Comparison of ENCODE assay signal across 8 cellular contexts in the genomic region with DNA sequence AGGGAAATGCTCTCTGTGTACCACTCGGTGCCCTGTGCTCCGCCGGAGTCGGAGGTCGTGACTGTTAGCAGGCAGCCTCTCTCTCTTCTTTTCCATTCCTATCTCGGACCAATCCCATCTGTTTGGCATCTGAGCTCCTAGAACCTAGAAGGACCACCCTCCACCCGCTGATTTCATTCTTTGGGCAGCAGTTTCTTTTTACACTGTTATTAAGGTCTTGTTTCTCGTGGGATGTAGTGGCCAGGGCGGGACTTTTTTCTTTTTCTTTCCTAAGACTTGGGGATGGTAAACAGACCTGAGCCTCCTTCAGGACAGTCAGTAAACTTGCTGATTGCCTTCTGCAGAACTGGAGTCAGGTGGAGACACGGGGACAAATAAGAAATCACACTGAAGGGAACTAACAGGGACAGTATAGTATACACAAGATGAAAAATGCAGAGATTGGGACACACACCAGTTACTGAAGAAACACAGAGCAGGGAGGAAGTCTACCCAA. TPM values are rescaled to one million over a fixed set of nuclear protein-coding genes. Genes with fewer than 3 reads are reported as not detected.
A peak's percentile ranks its signal among the peaks of the same experiment; 100 is the strongest.
DNase-seq lines count a peak whose midpoint lies in the region; ATAC-seq and TF ChIP-seq lines count a peak whose summit lies in the region.

No MANE protein-coding gene starts in this region.

- TF ChIP-seq CTCF in Panc1 (IDR thresholded peaks at IDR 0.05) (no peak), epithelial cell of esophagus (IDR thresholded peaks at IDR 0.05; ENCODE audit: insufficient read depth, low read depth, low read length, missing control alignments) (no peak), ovary (IDR thresholded peaks at IDR 0.05) (no peak)

- intact Hi-C loops in Panc1 (cut with micrococcal nuclease; ENCODE audit: unreplicated experiment) (no loop called here), ovary (cut with DNase I) (no loop called here), head of caudate nucleus (cut with DNase I) (no loop called here)

- H3K4me3 ChIP-seq in Panc1 (ENCODE audit: low read depth in 2 of 2, low read length in 2 of 2), result peak overlapping the region; percentile 96 to 97
- peak overlapping the region; percentile 60 for H3K4me3 ChIP-seq in epithelial cell of esophagus (ENCODE audit: low read length)
- H3K4me3 ChIP-seq in ovary, result peak overlapping the region; percentile 66

- peak overlapping the region; percentile 93 for H3K27ac ChIP-seq in Panc1 (ENCODE audit: low read length)
- H3K27ac ChIP-seq in ovary, result peak overlapping the region in 1 of 2 donors; percentile 75

- no peak for ATAC-seq in Panc1
- ATAC-seq in HG03159 (IDR thresholded peaks at IDR 0.05; ENCODE audit: unreplicated experiment), result no peak

- DNase-seq in Caki2 (ENCODE audit: low read depth) (peak; percentile 8), Panc1 (ENCODE audit: low read depth, low spot score) (no peak), epithelial cell of esophagus (ENCODE audit: low read depth) (no peak), ovary (no peak), NCI-H345 treated with DMSO at 0.1 percent for 48 hours (lab: John Stamatoyannopoulos, UW; ENCODE audit: unreplicated experiment) (no peak), head of caudate nucleus (no peak), NCI-H1417 (lab: John Stamatoyannopoulos, UW) (no peak)

- in situ Hi-C loops in Caki2 (cut with HindIII; ENCODE audit: low pct_unique_long_range_greater_than_20kb, low sequenced_read_pairs) (no loop called here), Panc1 (cut with HindIII; ENCODE audit: low pct_unique_long_range_greater_than_20kb, low sequenced_read_pairs) (no loop called here)

- TF ChIP-seq POLR2A in ovary (IDR thresholded peaks at IDR 0.05), result no peak

- H3K9me3 ChIP-seq in Panc1 (ENCODE audit: control insufficient read depth, insufficient read depth, low read depth, low read length) (no peaks in the 10 kb centered on the region), ovary (no peaks in the 10 kb centered on the region)

- H3K4me1 ChIP-seq in Panc1 (ENCODE audit: control insufficient read depth, insufficient read depth, low read length) (peaks cover 4% of the 10 kb centered on the region), ovary (ENCODE audit: insufficient read depth) (peaks cover 1% of the 10 kb centered on the region)

- H3K27me3 ChIP-seq in Panc1 (ENCODE audit: control insufficient read depth, insufficient read depth, low read length) (no peaks in the 10 kb centered on the region), ovary (no peaks in the 10 kb centered on the region)

- POLR2A ChIA-PET in Panc1 (lab: Charles Lee), result interaction anchor here (0.6 kb wide), 1 partner anchor 54 kb away, joined by 9 read pairs; no protein-coding TSS in a partner anchor

- CTCF ChIA-PET in Panc1 (lab: Charles Lee), result interaction anchor here (0.9 to 1.4 kb wide), 2 partner anchors 9 to 40 kb away, joined by 5 to 10 read pairs; no protein-coding TSS in a partner anchor

- TF ChIP-seq EP300 in ovary (IDR thresholded peaks at IDR 0.05), result no peak

- peaks cover 5% of the 10 kb centered on the region; the same call in 1 of the 2 replicates for H3K36me3 ChIP-seq in Panc1 (ENCODE audit: control insufficient read depth, insufficient read depth, low read length)
- H3K36me3 ChIP-seq in ovary, result no peaks in the 10 kb centered on the region

- BruUV-seq in Panc1 (replicated peaks; lab: Mats Ljungman, UMichigan), result TSS peak; percentile 93

- 1% methylated on average over 10 of the region's 10 CpGs for WGBS in ovary, 3 donors

RNA-seq across cellular contexts. Expression of gene URM1, which starts 0.5 kb away (rescaled TPM):
- 71.8 and 107 TPM in 2 replicates for total RNA-seq in Caki2 (2014; rRNA removed; shearing (Covaris generic); ENCODE audit: low replicate concordance)
- total RNA-seq in Panc1 (2021; ENCODE audit: unreplicated experiment) (45.4 TPM), ovary (10 to 100 TPM; 20.5 to 51.4 (median 36.0) TPM)
- 37.8 TPM for polyA plus RNA-seq in Panc1 (2012; ENCODE audit: insufficient read length)
- polyA plus RNA-seq in ovary, result 10 to 100 TPM; 22.1 to 41.4 TPM

RNA-seq across cellular contexts. Expression of gene SLC27A4, which starts 31.3 kb away (rescaled TPM):
- 18.8 and 22.0 TPM in 2 replicates for total RNA-seq in Caki2 (2014; rRNA removed; shearing (Covaris generic); ENCODE audit: low replicate concordance)
- total RNA-seq in Panc1 (2021; ENCODE audit: unreplicated experiment) (20.3 TPM), ovary (10 to 100 TPM in 5 of 7 donors, 1 to 10 TPM in 2; 8.8 to 22.4 (median 11.0) TPM)
- polyA plus RNA-seq in Panc1 (2012; ENCODE audit: insufficient read length), result 22.5 TPM
- polyA plus RNA-seq in ovary, result 1 to 10 TPM; 4.8 to 8.7 TPM

RNA-seq across cellular contexts. Expression of gene CERCAM, which starts 49.0 kb away (rescaled TPM):
- 25.2 and 50.6 TPM in 2 replicates for total RNA-seq in Caki2 (2014; rRNA removed; shearing (Covaris generic); ENCODE audit: low replicate concordance)
- total RNA-seq in Panc1 (2021; ENCODE audit: unreplicated experiment) (11.3 TPM), ovary (10 to 100 TPM; 19.6 to 63.9 (median 45.8) TPM)
- polyA plus RNA-seq in Panc1 (2012; ENCODE audit: insufficient read length), result 22.5 TPM
- polyA plus RNA-seq in ovary, result 10 to 100 TPM; 24.2 to 27.3 TPM

RNA-seq across cellular contexts. Expression of gene COQ4, which starts 49.0 kb away (rescaled TPM):
- 76.4 and 85.3 TPM in 2 replicates for total RNA-seq in Caki2 (2014; rRNA removed; shearing (Covaris generic); ENCODE audit: low replicate concordance)
- 19.1 TPM for total RNA-seq in Panc1 (2021; ENCODE audit: unreplicated experiment)
- 17.6 TPM for polyA plus RNA-seq in Panc1 (2012; ENCODE audit: insufficient read length)
- total RNA-seq in ovary, result 10 to 100 TPM; 24.4 to 75.7 (median 34.2) TPM
- polyA plus RNA-seq in ovary, result 10 to 100 TPM; 22.0 to 38.0 TPM

RNA-seq across cellular contexts. Expression of gene TRUB2, which starts 49.4 kb away (rescaled TPM):
- total RNA-seq in Caki2 (2014; rRNA removed; shearing (Covaris generic); ENCODE audit: low replicate concordance), result 17.2 and 29.2 TPM in 2 replicates
- total RNA-seq in Panc1 (2021; ENCODE audit: unreplicated experiment), result 22.5 TPM
- polyA plus RNA-seq in Panc1 (2012; ENCODE audit: insufficient read length), result 26.9 TPM
- 10 to 100 TPM in 6 of 7 donors, 1 to 10 TPM in 1; 4.6 to 29.4 (median 19.7) TPM for total RNA-seq in ovary
- polyA plus RNA-seq in ovary, result 10 to 100 TPM in 1 of 2 donors, 1 to 10 TPM in 1; 9.7 to 20.7 TPM
